Comparison of ENCODE assay signal across 8 cellular contexts in the genomic region with DNA sequence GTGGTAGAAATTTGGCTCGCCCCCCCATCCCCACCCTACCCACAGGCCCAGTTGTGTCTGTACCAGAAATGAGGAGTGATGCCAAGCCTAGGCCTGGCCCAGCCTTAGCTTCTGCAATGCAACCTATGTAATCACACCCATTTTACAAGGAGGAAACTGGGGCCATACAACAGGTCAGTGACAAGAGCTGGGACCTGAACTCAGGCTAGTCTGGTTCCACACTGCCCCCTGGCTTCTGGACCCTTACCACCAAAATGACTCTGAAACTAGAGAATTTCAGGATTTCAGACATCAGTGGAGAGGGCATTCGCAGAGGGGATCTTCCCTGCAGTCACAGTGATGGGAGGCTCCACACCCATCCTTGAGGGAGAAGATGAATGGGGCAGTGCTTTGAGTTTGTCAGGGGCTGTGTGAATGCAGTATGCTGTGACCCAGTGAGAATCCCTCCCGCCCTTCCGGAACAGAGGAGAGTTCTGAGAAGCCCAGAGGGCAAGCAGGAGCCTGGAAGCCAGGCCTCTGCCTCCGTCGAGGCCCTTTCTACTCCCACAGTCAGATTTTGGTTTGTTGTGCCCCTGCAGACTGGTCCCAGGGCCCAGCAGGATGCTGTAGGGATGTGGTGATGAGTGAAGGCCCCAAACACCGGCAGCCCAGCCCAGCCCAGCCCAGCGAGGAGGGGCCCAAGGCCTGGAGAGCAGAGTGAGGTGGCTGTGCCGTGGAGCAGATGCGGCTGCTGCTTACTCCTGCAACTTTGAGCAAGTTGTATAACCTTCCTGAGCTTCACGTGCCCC. TPM values are rescaled to one million over a fixed set of nuclear protein-coding genes. Genes with fewer than 3 reads are reported as not detected.
DNase-seq lines count a peak whose midpoint lies in the region; ATAC-seq and TF ChIP-seq lines count a peak whose summit lies in the region.

No MANE protein-coding gene starts in this region.

- H3K4me3 ChIP-seq in endodermal cell (ENCODE audit: low read length) = no peak overlapping the region

- H3K27ac ChIP-seq in endodermal cell (ENCODE audit: low read depth, low read length) = no peak overlapping the region

- peaks cover 34% of the 10 kb centered on the region for H3K36me3 ChIP-seq in endodermal cell (ENCODE audit: control insufficient read depth, insufficient read depth, low read length)

- H3K27me3 Mint-ChIP-seq in endodermal cell (ENCODE audit: insufficient read depth) (no peaks in the 10 kb centered on the region), neural crest cell (ENCODE audit: low read depth) (no peaks in the 10 kb centered on the region)

- H3K36me3 Mint-ChIP-seq in endodermal cell (ENCODE audit: low read depth) (peaks cover 28% of the 10 kb centered on the region), neural crest cell (ENCODE audit: low read depth) (peaks cover 7% of the 10 kb centered on the region)

- no peaks in the 10 kb centered on the region for H3K9me3 ChIP-seq in endodermal cell (ENCODE audit: control insufficient read depth, low read length)

- TF ChIP-seq CTCF in endodermal cell (conservative IDR thresholded peaks at IDR 0.05) (peak; percentile 77), neural crest cell (conservative IDR thresholded peaks at IDR 0.05) (peak; percentile 47)

- H3K9me3 Mint-ChIP-seq in endodermal cell (no peaks in the 10 kb centered on the region), neural crest cell (no peaks in the 10 kb centered on the region)

- DNase-seq in GF-D8 (lab: John Stamatoyannopoulos, UW) (peak; percentile 6), NCI-H460 (ENCODE audit: extremely low read depth, low read depth) (peak; percentile 14), endodermal cell (peak; percentile 84), neural crest cell (ENCODE audit: low read depth, low spot score) (no peak), NCI-H1930 (lab: John Stamatoyannopoulos, UW) (no peak), glomerular visceral epithelial cell (ENCODE audit: extremely low spot score) (no peak)
- DNase-seq in effector CD8-positive, alpha-beta T cell (lab: John Stamatoyannopoulos, UW) = no peak

- H3K27ac Mint-ChIP-seq in endodermal cell = peak overlapping the region; percentile 31
- no peak overlapping the region for H3K27ac Mint-ChIP-seq in neural crest cell (ENCODE audit: unreplicated experiment)

- H3K4me3 Mint-ChIP-seq in endodermal cell (no peak overlapping the region), neural crest cell (no peak overlapping the region)

- H3K4me1 Mint-ChIP-seq in endodermal cell (peaks cover 20% of the 10 kb centered on the region), neural crest cell (peaks cover 30% of the 10 kb centered on the region)

- WGBS in endodermal cell (ENCODE audit: insufficient coverage in 1 of 2, insufficient read length in 1 of 2), 2 experiments = 95% methylated on average over 8 to 11 of the region's 11 CpGs

- H3K4me1 ChIP-seq in endodermal cell (ENCODE audit: control insufficient read depth, insufficient read depth, low read length) = peaks cover 9% of the 10 kb centered on the region

- no peaks in the 10 kb centered on the region for H3K27me3 ChIP-seq in endodermal cell (ENCODE audit: control insufficient read depth, insufficient read depth, low read length, poor library complexity, severe bottlenecking)

- no peak for ATAC-seq in HG03439 (IDR thresholded peaks at IDR 0.05; ENCODE audit: unreplicated experiment)

- H3K9ac ChIP-seq in endodermal cell (ENCODE audit: extremely low read depth, low read length, poor library complexity, severe bottlenecking) = no peak overlapping the region

RNA-seq across cellular contexts. Expression of a gene that starts 48.1 kb away (rescaled TPM):
- total RNA-seq in NCI-H460 (2014; rRNA removed; shearing (Covaris generic)) = 0.66 and 1.2 TPM in 2 replicates
- polyA plus RNA-seq in NCI-H460 (2014; cell fraction: nucleus; rRNA removed) = 0.26 TPM in 1 of 2 replicates, not detected in the other
- total RNA-seq in endodermal cell (100 to 1,000 TPM; 264 to 284 TPM), neural crest cell (19.7 and 19.8 TPM in 2 replicates)
- polyA plus RNA-seq in endodermal cell (2013, experiment 1 of 2) = 186 TPM
- polyA plus RNA-seq in endodermal cell (2013, experiment 2 of 2) = 220 TPM

Comparison
In these comparisons a context has a peak if more than half of its experiments do, and no peak if none do; other contexts are left out.
1. DNase-seq: peak in GF-D8 (single experiment), NCI-H460 (single experiment) and endodermal cell (single experiment); none in neural crest cell (single experiment), effector CD8-positive, alpha-beta T cell (single experiment), NCI-H1930 (0 of 2) and glomerular visceral epithelial cell (single experiment).
2. RNA of a gene that starts 48.1 kb away (total RNA-seq): 264 to 284 TPM in endodermal cell; 19.7 to 19.8 TPM in neural crest cell and 0.66 to 1.2 TPM in NCI-H460; every median in the first group is over 10 times any median in the second.